In the genomic region with DNA sequence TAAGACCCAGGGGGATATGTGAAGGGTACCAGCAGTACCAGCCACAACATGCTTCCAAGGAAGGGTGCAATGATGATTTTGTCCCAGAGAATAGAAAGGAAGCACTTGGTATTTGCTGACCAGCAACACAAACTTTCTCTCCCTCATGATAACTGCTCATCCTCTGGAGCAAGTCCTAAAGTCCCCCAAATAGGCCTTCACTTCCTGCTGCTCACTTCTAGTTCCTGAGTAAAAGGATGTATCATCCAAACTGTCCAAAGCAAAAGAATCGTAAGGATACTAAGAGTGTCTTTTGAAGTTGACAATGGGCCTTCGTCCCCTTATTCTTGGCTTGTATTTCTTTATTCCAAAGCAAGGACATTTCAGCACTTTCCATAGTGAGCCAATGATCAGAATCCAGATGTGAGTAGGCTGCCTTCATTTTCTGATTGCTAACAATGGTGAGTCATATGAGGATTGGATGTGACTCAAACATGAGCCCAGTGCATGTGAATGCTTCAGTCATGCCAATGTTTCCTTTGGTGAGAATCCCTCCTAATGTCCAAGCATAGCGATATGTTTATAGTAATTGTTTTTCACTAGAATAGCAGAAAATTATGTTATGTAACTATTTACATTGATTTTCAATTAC, we compare ENCODE assay signal across 15 cellular contexts.
DNase-seq lines count a peak whose midpoint lies in the region; ATAC-seq, FAIRE-seq and TF ChIP-seq lines count a peak whose summit lies in the region.
"Had no signal": no experiment of that assay in that cellular context is flagged by ENCODE, and none has a peak within 500 bp of the region (broad histone marks: within the 10 kb centered on the region; RNA-seq: fewer than 3 reads in every experiment).

No MANE protein-coding gene starts in this region.

- TF ChIP-seq CTCF in AG04449 (IDR thresholded peaks at IDR 0.05; ENCODE audit: insufficient read depth, low read length, missing control alignments) (no peak), epithelial cell of esophagus (IDR thresholded peaks at IDR 0.05; ENCODE audit: insufficient read depth, low read depth, low read length, missing control alignments) (no peak), mucosa of descending colon (IDR thresholded peaks at IDR 0.05) (no peak), D721Med (IDR thresholded peaks at IDR 0.05; ENCODE audit: insufficient read depth, missing control alignments) (no peak)

- POLR2A ChIA-PET in AG04449 (lab: Yijun Ruan, JAX), result no interaction called here

- no peak overlapping the region for H3K4me3 ChIP-seq in AG04449 (ENCODE audit: low read depth, low read length)
- no peak overlapping the region for H3K4me3 ChIP-seq in epithelial cell of esophagus (ENCODE audit: low read length)
- no peak overlapping the region for H3K4me3 ChIP-seq in mucosa of descending colon
- H3K4me3 ChIP-seq: adrenal gland had no signal

- DNase-seq in AG04449 (ENCODE audit: low read depth, low spot score), result peak; percentile 5
- DNase-seq in LHCN-M2 (ENCODE audit: low read depth), result peak; percentile 87
- DNase-seq in epithelial cell of esophagus (ENCODE audit: low read depth), result peak; percentile 74
- peak in 1 of 3 donors; percentile 16 for DNase-seq in mucosa of descending colon
- no peak for DNase-seq in D721Med (ENCODE audit: insufficient read length, low spot score)
- no peak for DNase-seq in NCI-H1048 (lab: John Stamatoyannopoulos, UW)
- no peak for DNase-seq in NCI-H1105 (lab: John Stamatoyannopoulos, UW)
- DNase-seq: activated CD8-positive, alpha-beta memory T cell treated with anti-CD3 and anti-CD28 coated beads for 24 hours; CD8-positive, alpha-beta T cell; Karpas-422; NCI-H526 had no signal

- H3K9me3 ChIP-seq in mucosa of descending colon, result no peaks in the 10 kb centered on the region
- H3K9me3 ChIP-seq: adrenal gland had no signal

- CTCF ChIA-PET in AG04449 (lab: Yijun Ruan, JAX), result no interaction called here

- H3K36me3 ChIP-seq in mucosa of descending colon (ENCODE audit: low read depth), result no peaks in the 10 kb centered on the region
- H3K36me3 ChIP-seq: adrenal gland had no signal

- H3K4me1 ChIP-seq in mucosa of descending colon (ENCODE audit: low read depth), result no peaks in the 10 kb centered on the region
- H3K4me1 ChIP-seq: adrenal gland had no signal

- intact Hi-C loops in mucosa of descending colon (cut with DNase I, micrococcal nuclease), result no loop called here

- peak; percentile 54 for ATAC-seq in mucosa of descending colon
- no peak for ATAC-seq in GM21825 (IDR thresholded peaks at IDR 0.05; ENCODE audit: unreplicated experiment)
- ATAC-seq: CD8-positive, alpha-beta T cell had no signal

- no peak for FAIRE-seq in D721Med (lab: Jason Lieb, UNC)
- FAIRE-seq: frontal cortex, GM12892 had no signal

Comparison
In these comparisons a context has a peak if more than half of its experiments do, and no peak if none do; other contexts are left out.
1. DNase-seq: peak in AG04449 (single experiment), LHCN-M2 (single experiment) and epithelial cell of esophagus (single experiment); none in D721Med (single experiment), NCI-H1048 (single experiment) and NCI-H1105 (single experiment).